ENCODE assay signal across 7 cellular contexts in genomic region chr19:38389101-38389925, GRCh38. TPM values are rescaled to one million over a fixed set of nuclear protein-coding genes. Genes with fewer than 3 reads are reported as not detected.
DNase-seq lines count a peak whose midpoint lies in the region; ATAC-seq lines count a peak whose summit lies in the region.

No MANE protein-coding gene starts in this region.

- peak overlapping the region; percentile 82 for H4K91ac ChIP-seq in mesenchymal stem cell (ENCODE audit: low read length)

- peak overlapping the region in 1 of 2 experiments; percentile 85 for H3K14ac ChIP-seq in mesenchymal stem cell (ENCODE audit: low read length in 2 of 2)

- 1% methylated on average over 21 of the region's 28 CpGs for WGBS in mesenchymal stem cell

- H2AK5ac ChIP-seq in mesenchymal stem cell (ENCODE audit: low read length, severe bottlenecking), result peak overlapping the region; percentile 91

- H3K9ac ChIP-seq in ES-I3 (ENCODE audit: low read depth, low read length) (peak overlapping the region; percentile 75), mesenchymal stem cell (ENCODE audit: low read length) (peak overlapping the region; percentile 89)

- no peaks in the 10 kb centered on the region for H3K27me3 ChIP-seq in mesenchymal stem cell (ENCODE audit: control insufficient read depth in 1 of 2, insufficient read depth in 1 of 2, low read length in 2 of 2)

- peak overlapping the region; percentile 84 for H3K27ac ChIP-seq in mesenchymal stem cell (ENCODE audit: low read length, poor library complexity, severe bottlenecking)

- peak overlapping the region; percentile 60 for H2AFZ ChIP-seq in mesenchymal stem cell (ENCODE audit: low read depth, low read length)

- H3K4me1 ChIP-seq in ES-I3 (ENCODE audit: insufficient read depth, low read length), result peaks cover 22% of the 10 kb centered on the region
- H3K4me1 ChIP-seq in mesenchymal stem cell (ENCODE audit: control insufficient read depth, insufficient read depth, low read depth, low read length), result peaks cover 44% of the 10 kb centered on the region

- H3K9me3 ChIP-seq in ES-I3 (ENCODE audit: control insufficient read depth, insufficient read depth, low read length) (no peaks in the 10 kb centered on the region), mesenchymal stem cell (ENCODE audit: control insufficient read depth, low read length) (no peaks in the 10 kb centered on the region)

- H2BK12ac ChIP-seq in mesenchymal stem cell (ENCODE audit: low read length in 2 of 2), result peak overlapping the region; percentile 49 to 92

- peak overlapping the region; percentile 78 for H4K8ac ChIP-seq in mesenchymal stem cell (ENCODE audit: low read length)

- H3K36me3 ChIP-seq in ES-I3 (ENCODE audit: insufficient read depth, low read length) (peaks cover 3% of the 10 kb centered on the region), mesenchymal stem cell (ENCODE audit: control insufficient read depth in 1 of 2, insufficient read depth in 2 of 2, low read depth in 1 of 2, low read length in 2 of 2) (peaks cover 34 to 46% of the 10 kb centered on the region in 2 experiments)

- peaks cover 27% of the 10 kb centered on the region for H3K79me1 ChIP-seq in mesenchymal stem cell (replicated peaks; ENCODE audit: low read length, poor library complexity, severe bottlenecking)

- no peak for ATAC-seq in GM18873 (IDR thresholded peaks at IDR 0.05; ENCODE audit: low FRiP score, unreplicated experiment)
- ATAC-seq in GM18909 (IDR thresholded peaks at IDR 0.05; ENCODE audit: poor library complexity, unreplicated experiment), result no peak

- DNase-seq in NCI-H226, result peak; percentile 68
- peak; percentile 78 for DNase-seq in cerebellum (ENCODE audit: low spot score)
- DNase-seq in mesenchymal stem cell, result peak; percentile 87
- no peak for DNase-seq in cortex of kidney (lab: John Stamatoyannopoulos, UW)

- H3K4me2 ChIP-seq in mesenchymal stem cell (ENCODE audit: low read length, poor library complexity, severe bottlenecking), result peak overlapping the region; percentile 100

- H2BK120ac ChIP-seq in mesenchymal stem cell (ENCODE audit: low read depth, low read length), result peak overlapping the region; percentile 76

- peak overlapping the region; percentile 84 for H2BK15ac ChIP-seq in mesenchymal stem cell (ENCODE audit: low read depth, poor library complexity, severe bottlenecking)

- peak overlapping the region; percentile 88 to 93 for H3K18ac ChIP-seq in mesenchymal stem cell (ENCODE audit: low read depth in 1 of 2, low read length in 2 of 2)

- H3K4ac ChIP-seq in mesenchymal stem cell (ENCODE audit: low read depth in 1 of 2, low read length in 2 of 2), result peak overlapping the region; percentile 83 to 99

- peak overlapping the region; percentile 81 to 90 for H3K4me3 ChIP-seq in mesenchymal stem cell (ENCODE audit: insufficient read depth in 1 of 2, low read depth in 1 of 2, low read length in 2 of 2)

- peak overlapping the region; percentile 77 for H2BK5ac ChIP-seq in mesenchymal stem cell (ENCODE audit: low read depth, low read length, poor library complexity, severe bottlenecking)

- peak overlapping the region in 1 of 2 experiments; percentile 27 for H3K23ac ChIP-seq in mesenchymal stem cell (ENCODE audit: low read length in 2 of 2)

RNA-seq across cellular contexts. Expression of gene SPRED3, which starts 0.8 kb away (rescaled TPM):
- 3.8 TPM for total RNA-seq in cerebellum
- 12.8 TPM for polyA plus RNA-seq in mesenchymal stem cell (2013, experiment 1 of 2)
- polyA plus RNA-seq in mesenchymal stem cell (2013, experiment 2 of 2), result 11.8 TPM

RNA-seq across cellular contexts. Expression of gene GGN, which starts 1.5 kb away (rescaled TPM):
- 0.54 TPM for total RNA-seq in cerebellum
- 1.7 TPM for polyA plus RNA-seq in mesenchymal stem cell (2013, experiment 1 of 2)
- polyA plus RNA-seq in mesenchymal stem cell (2013, experiment 2 of 2), result 1.5 TPM

RNA-seq across cellular contexts. Expression of gene FAM98C, which starts 13.6 kb away (rescaled TPM):
- total RNA-seq in cerebellum, result 12.8 TPM
- polyA plus RNA-seq in mesenchymal stem cell (2013, experiment 1 of 2), result 9.3 TPM
- polyA plus RNA-seq in mesenchymal stem cell (2013, experiment 2 of 2), result 9.1 TPM

RNA-seq across cellular contexts. Expression of gene PSMD8, which starts 14.9 kb away (rescaled TPM):
- total RNA-seq in cerebellum, result 99.2 TPM
- 237 TPM for polyA plus RNA-seq in mesenchymal stem cell (2013, experiment 1 of 2)
- polyA plus RNA-seq in mesenchymal stem cell (2013, experiment 2 of 2), result 242 TPM

RNA-seq across cellular contexts. Expression of gene RASGRP4, which starts 36.7 kb away (rescaled TPM):
- total RNA-seq in cerebellum, result 0.36 TPM
- polyA plus RNA-seq in mesenchymal stem cell (2013, experiment 1 of 2), result not detected
- not detected for polyA plus RNA-seq in mesenchymal stem cell (2013, experiment 2 of 2)
